Comparison of ENCODE assay signal across 9 cellular contexts in genomic region chr7:55641811-55642210, GRCh38.
DNase-seq lines count a peak whose midpoint lies in the region; ATAC-seq lines count a peak whose summit lies in the region.
"Had no signal": no experiment of that assay in that cellular context is flagged by ENCODE, and none has a peak within 500 bp of the region (broad histone marks: within the 10 kb centered on the region; RNA-seq: fewer than 3 reads in every experiment).

No MANE protein-coding gene starts in this region.

- no peak overlapping the region for H2BK5ac ChIP-seq in trophoblast cell (ENCODE audit: low read depth, low read length, poor library complexity)

- no peak overlapping the region for H3K4ac ChIP-seq in trophoblast cell (ENCODE audit: low read depth, low read length)

- no peak overlapping the region for H3K4me2 ChIP-seq in Karpas-422 (ENCODE audit: low read depth, low read length, poor library complexity, severe bottlenecking)
- no peak overlapping the region for H3K4me2 ChIP-seq in trophoblast cell (ENCODE audit: low read length)

- no peak overlapping the region for H3K23ac ChIP-seq in trophoblast cell (ENCODE audit: low read length)

- H3K9me3 Mint-ChIP-seq in activated CD4-positive, alpha-beta T cell treated with anti-CD3 and anti-CD28 coated beads, Interleukin-2, amount 10 ng/mL, durations not matched to agents 7 days and 5 days, result no peaks in the 10 kb centered on the region

- H3K4me1 ChIP-seq in Karpas-422 (ENCODE audit: low read length) (peaks cover 7% of the 10 kb centered on the region), trophoblast cell (ENCODE audit: control insufficient read depth in 1 of 2, insufficient read depth in 2 of 2, low read length in 2 of 2) (no peaks in the 10 kb centered on the region)

- H4K12ac ChIP-seq in trophoblast cell (ENCODE audit: low read depth, low read length), result no peak overlapping the region

- H3K9me3 ChIP-seq in Karpas-422 (ENCODE audit: low read length) (no peaks in the 10 kb centered on the region), trophoblast cell (ENCODE audit: insufficient read depth, low read depth, low read length) (no peaks in the 10 kb centered on the region)

- H3K14ac ChIP-seq in trophoblast cell (ENCODE audit: low read length), result no peak overlapping the region

- H4K91ac ChIP-seq in trophoblast cell (ENCODE audit: low read depth, low read length), result no peak overlapping the region

- H3K27me3 Mint-ChIP-seq in activated CD4-positive, alpha-beta T cell treated with anti-CD3 and anti-CD28 coated beads, Interleukin-2, amount 10 ng/mL, durations not matched to agents 7 days and 5 days, result peaks cover 7% of the 10 kb centered on the region

- no peaks in the 10 kb centered on the region for H3K36me3 Mint-ChIP-seq in activated CD4-positive, alpha-beta T cell treated with anti-CD3 and anti-CD28 coated beads, Interleukin-2, amount 10 ng/mL, durations not matched to agents 7 days and 5 days (ENCODE audit: low read depth)

- H3K27me3 ChIP-seq in Karpas-422 (ENCODE audit: low read length), result no peaks in the 10 kb centered on the region
- H3K27me3 ChIP-seq in trophoblast cell (ENCODE audit: insufficient read depth, low read length), result no peaks in the 10 kb centered on the region
- H3K27me3 ChIP-seq: brain microvascular endothelial cell had no signal

- H3K79me1 ChIP-seq in trophoblast cell (ENCODE audit: low read length), result no peaks in the 10 kb centered on the region

- DNase-seq in activated CD4-positive, alpha-beta T cell treated with anti-CD3 and anti-CD28 coated beads, Interleukin-2, amount 10 ng/mL, durations not matched to agents 7 days and 5 days, result peak; percentile 30
- no peak for DNase-seq in activated CD4-positive, alpha-beta T cell treated with anti-CD3 and anti-CD28 coated beads for 1 hour
- DNase-seq in Karpas-422 (peak; percentile 54), trophoblast cell (peak; percentile 33 to 73), SKM-1 treated with dmso at 0.1 percent for 144 hours (lab: John Stamatoyannopoulos, UW; ENCODE audit: unreplicated experiment) (no peak), left lobe of liver (ENCODE audit: low spot score) (no peak)

- H3K27ac ChIP-seq in Karpas-422 (ENCODE audit: low read length) (no peak overlapping the region), trophoblast cell (ENCODE audit: low read depth, low read length) (no peak overlapping the region)
- H3K27ac ChIP-seq: brain microvascular endothelial cell had no signal

- H4K8ac ChIP-seq in trophoblast cell (ENCODE audit: low read depth, low read length), result no peak overlapping the region

- H3K9ac ChIP-seq in Karpas-422 (ENCODE audit: low read length), result no peak overlapping the region
- no peak overlapping the region for H3K9ac ChIP-seq in trophoblast cell (ENCODE audit: low read length)

- H3K18ac ChIP-seq in trophoblast cell (ENCODE audit: low read length), result no peak overlapping the region

- H2AFZ ChIP-seq in Karpas-422 (ENCODE audit: low read length) (no peak overlapping the region), trophoblast cell (ENCODE audit: insufficient read depth, low read length, poor library complexity) (no peak overlapping the region)

- H2BK12ac ChIP-seq in trophoblast cell (ENCODE audit: low read length), result no peak overlapping the region

- no peak overlapping the region for H2BK120ac ChIP-seq in trophoblast cell (ENCODE audit: insufficient read depth, low read length, poor library complexity)

- no peak overlapping the region for H3K4me3 ChIP-seq in Karpas-422 (ENCODE audit: low read length)
- no peak overlapping the region for H3K4me3 ChIP-seq in trophoblast cell (ENCODE audit: low read depth, low read length)

- POLR2A ChIA-PET in activated CD4-positive, alpha-beta T cell treated with anti-CD3 and anti-CD28 coated beads, Interleukin-2, amount 10 ng/mL, durations not matched to agents 7 days and 5 days (lab: Charles Lee), result no interaction called here

- CTCF ChIA-PET in activated CD4-positive, alpha-beta T cell treated with anti-CD3 and anti-CD28 coated beads, Interleukin-2, amount 10 ng/mL, durations not matched to agents 7 days and 5 days (lab: Charles Lee), result interaction anchor here (0.6 to 1.9 kb wide), 8 partner anchors 10 to 433 kb away, joined by 3 to 9 read pairs (median 4); partner anchors contain the start of gene NIPSNAP2

- H3K79me2 ChIP-seq in Karpas-422 (ENCODE audit: low read length) (no peaks in the 10 kb centered on the region), trophoblast cell (ENCODE audit: control insufficient read depth, insufficient read depth, low read length, poor library complexity) (no peaks in the 10 kb centered on the region)

- H3K27ac Mint-ChIP-seq in activated CD4-positive, alpha-beta T cell treated with anti-CD3 and anti-CD28 coated beads, Interleukin-2, amount 10 ng/mL, durations not matched to agents 7 days and 5 days, result peak overlapping the region; percentile 70

- ATAC-seq in HG02571 (IDR thresholded peaks at IDR 0.05; ENCODE audit: unreplicated experiment) (peak; percentile 53), HG02840 (IDR thresholded peaks at IDR 0.05; ENCODE audit: low FRiP score, unreplicated experiment) (no peak), left lobe of liver (no peak)

- no peak overlapping the region for H3K4me3 Mint-ChIP-seq in activated CD4-positive, alpha-beta T cell treated with anti-CD3 and anti-CD28 coated beads, Interleukin-2, amount 10 ng/mL, durations not matched to agents 7 days and 5 days

- no peaks in the 10 kb centered on the region for H3K9me2 ChIP-seq in Karpas-422 (replicated peaks; ENCODE audit: insufficient read depth, low read length)

- peaks cover 12% of the 10 kb centered on the region for H3K4me1 Mint-ChIP-seq in activated CD4-positive, alpha-beta T cell treated with anti-CD3 and anti-CD28 coated beads, Interleukin-2, amount 10 ng/mL, durations not matched to agents 7 days and 5 days

- H4K20me1 ChIP-seq in Karpas-422 (ENCODE audit: insufficient read depth, low read depth, low read length), result no peaks in the 10 kb centered on the region

- no peak overlapping the region for H2AK5ac ChIP-seq in trophoblast cell (ENCODE audit: low read length)

- no peaks in the 10 kb centered on the region for H3K36me3 ChIP-seq in Karpas-422 (ENCODE audit: insufficient read depth, low read length)
- no peaks in the 10 kb centered on the region for H3K36me3 ChIP-seq in trophoblast cell (ENCODE audit: control insufficient read depth in 1 of 2, insufficient read depth in 2 of 2, low read length in 2 of 2)
- H3K36me3 ChIP-seq: brain microvascular endothelial cell had no signal

Comparison
In these comparisons a context has a peak if more than half of its experiments do, and no peak if none do; other contexts are left out.
1. DNase-seq: peak in activated CD4-positive, alpha-beta T cell treated with anti-CD3 and anti-CD28 coated beads, Interleukin-2, amount 10 ng/mL, durations not matched to agents 7 days and 5 days (single experiment), Karpas-422 (single experiment) and trophoblast cell (2 of 2); none in activated CD4-positive, alpha-beta T cell treated with anti-CD3 and anti-CD28 coated beads for 1 hour (single experiment), SKM-1 treated with dmso at 0.1 percent for 144 hours (single experiment) and left lobe of liver (single experiment).